Comparison of ENCODE assay signal across 9 cellular contexts in the genomic region with DNA sequence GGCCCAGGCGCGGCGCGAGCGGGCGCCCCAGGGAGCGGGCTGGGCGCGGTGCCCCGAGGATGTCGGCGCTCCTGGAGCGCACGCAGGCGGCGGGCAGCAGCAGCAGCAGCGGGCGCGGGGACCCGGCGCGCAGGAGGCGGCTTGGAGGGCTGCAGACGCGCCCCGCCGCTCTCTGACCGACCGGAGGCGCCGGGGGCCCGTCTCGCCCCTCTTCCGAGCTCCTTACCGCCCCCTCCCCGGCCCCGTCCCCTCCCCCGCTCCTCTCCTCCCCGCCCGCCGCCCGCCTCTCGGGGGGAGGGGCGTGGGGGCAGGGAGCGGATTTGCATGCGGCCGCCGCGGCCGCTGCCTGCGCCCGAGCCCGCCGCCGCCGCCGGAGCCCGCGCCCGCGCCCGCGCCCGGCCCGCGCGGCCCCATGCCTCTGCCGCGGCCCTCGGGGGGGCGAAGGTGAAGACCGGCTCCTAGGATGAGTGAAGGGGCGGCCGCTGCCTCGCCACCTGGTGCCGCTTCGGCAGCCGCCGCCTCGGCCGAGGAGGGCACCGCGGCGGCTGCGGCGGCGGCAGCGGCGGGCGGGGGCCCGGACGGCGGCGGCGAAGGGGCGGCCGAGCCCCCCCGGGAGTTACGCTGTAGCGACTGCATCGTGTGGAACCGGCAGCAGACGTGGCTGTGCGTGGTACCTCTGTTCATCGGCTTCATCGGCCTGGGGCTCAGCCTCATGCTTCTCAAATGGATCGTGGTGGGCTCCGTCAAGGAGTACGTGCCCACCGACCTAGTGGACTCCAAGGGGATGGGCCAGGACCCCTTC. TPM values are rescaled to one million over a fixed set of nuclear protein-coding genes. Genes with fewer than 3 reads are reported as not detected.
DNase-seq lines count a peak whose midpoint lies in the region; TF ChIP-seq lines count a peak whose summit lies in the region.
"Had no signal": no experiment of that assay in that cellular context is flagged by ENCODE, and none has a peak within 500 bp of the region (broad histone marks: within the 10 kb centered on the region; RNA-seq: fewer than 3 reads in every experiment).

A gene (plus strand): TSS at position 317 of the 802 bp plus-strand sequence.

- no peaks in the 10 kb centered on the region for H3K9me3 Mint-ChIP-seq in progenitor cell of endocrine pancreas (ENCODE audit: low read depth)

- no peaks in the 10 kb centered on the region for H3K9me3 ChIP-seq in esophagus squamous epithelium

- no peaks in the 10 kb centered on the region for H3K36me3 Mint-ChIP-seq in progenitor cell of endocrine pancreas (ENCODE audit: insufficient read depth)

- TF ChIP-seq POLR2A in esophagus squamous epithelium (IDR thresholded peaks at IDR 0.05): no peak

- H3K4me3 Mint-ChIP-seq in progenitor cell of endocrine pancreas (ENCODE audit: low read depth): peak within 1 kb of the TSS; percentile 98

- TF ChIP-seq CTCF in GM13977 (IDR thresholded peaks at IDR 0.05; ENCODE audit: extremely low read depth, insufficient read depth, missing control alignments): no peak
- TF ChIP-seq CTCF in esophagus squamous epithelium (IDR thresholded peaks at IDR 0.05): no peak
- no peak for TF ChIP-seq CTCF in progenitor cell of endocrine pancreas (IDR thresholded peaks at IDR 0.05; ENCODE audit: unreplicated experiment)

- 36% methylated on average over 4 of the region's 110 CpGs; no CpG with 5 or more reads in 1 of the 2 donors for WGBS in esophagus squamous epithelium, 2 donors

- H3K27me3 Mint-ChIP-seq in progenitor cell of endocrine pancreas: peaks cover 25% of the 10 kb centered on the region

- peak within 1 kb of the TSS in 3 of 4 donors; percentile 21 to 59 (median 41) for H3K4me3 ChIP-seq in esophagus squamous epithelium

- intact Hi-C loops in esophagus squamous epithelium (cut with DNase I): no loop called here

- H3K4me1 ChIP-seq in esophagus squamous epithelium: peaks cover 0 to 27% (median 7%) of the 10 kb centered on the region in 3 donors

- H3K27ac Mint-ChIP-seq in progenitor cell of endocrine pancreas: peak within 1 kb of the TSS; percentile 90

- peaks cover 34% of the 10 kb centered on the region for H3K4me1 Mint-ChIP-seq in progenitor cell of endocrine pancreas (ENCODE audit: low read depth)

- in situ Hi-C loops in GM13977 (cut with MboI; ENCODE audit: low pct_unique_long_range_greater_than_20kb, low sequenced_read_pairs, unreplicated experiment): no loop called here

- no peak within 1 kb of the TSS for H3K27ac ChIP-seq in esophagus squamous epithelium

- peaks cover 8 to 98% (median 17%) of the 10 kb centered on the region in 4 donors for H3K27me3 ChIP-seq in esophagus squamous epithelium

- H3K36me3 ChIP-seq in esophagus squamous epithelium: no peaks in the 10 kb centered on the region

- DNase-seq in GM13977 (ENCODE audit: low spot score): peak; percentile 57
- peak; percentile 31 for DNase-seq in HuH-7.5 (ENCODE audit: low spot score)
- no peak for DNase-seq in esophagus squamous epithelium (lab: John Stamatoyannopoulos, UW)
- peak; percentile 45 for DNase-seq in progenitor cell of endocrine pancreas (ENCODE audit: low spot score, unreplicated experiment)
- no peak for DNase-seq in superior temporal gyrus (ENCODE audit: extremely low spot score)
- DNase-seq in DMS153 (lab: John Stamatoyannopoulos, UW): no peak
- no peak for DNase-seq in NK-92 (lab: John Stamatoyannopoulos, UW; ENCODE audit: unreplicated experiment)
- no peak for DNase-seq in NOMO-1 (lab: John Stamatoyannopoulos, UW; ENCODE audit: unreplicated experiment in 2 of 2)

RNA-seq across cellular contexts. Expression of the gene that starts here (rescaled TPM):
- under 1 TPM in 1 of 4 donors, not detected in 3; 0.19 TPM for total RNA-seq in esophagus squamous epithelium
- total RNA-seq in progenitor cell of endocrine pancreas: 29.5 and 32.2 TPM in 2 replicates
- total RNA-seq: T-helper 1 cell treated with Interleukin-12 subunit alpha and Interleukin-12 subunit beta and Interleukin-4 antibody, amounts not matched to agents 30 ng/mL and 1 ng/mL, for 36 hours had no signal

Comparison
In these comparisons a context has a peak if more than half of its experiments do, and no peak if none do; other contexts are left out.
1. RNA of the gene that starts here (total RNA-seq): 29.5 to 32.2 TPM in progenitor cell of endocrine pancreas; 0.19 TPM in esophagus squamous epithelium; every median in the first group is over 10 times any median in the second.
2. DNase-seq: peak in GM13977 (single experiment), HuH-7.5 (single experiment) and progenitor cell of endocrine pancreas (single experiment); none in esophagus squamous epithelium (single experiment), superior temporal gyrus (single experiment), DMS153 (single experiment), NK-92 (single experiment) and NOMO-1 (0 of 2).